In genomic region chr20:57351042-57351783, GRCh38 we compare ENCODE assay signal across 8 cellular contexts. TPM values are rescaled to one million over a fixed set of nuclear protein-coding genes. Genes with fewer than 3 reads are reported as not detected.
DNase-seq lines count a peak whose midpoint lies in the region; ATAC-seq, FAIRE-seq and TF ChIP-seq lines count a peak whose summit lies in the region.

TSS of gene RAE1 (plus strand) at chr20:57351255. CDS start at chr20:57354039, 2,784 bp downstream.

- H3K27me3 ChIP-seq in right atrium auricular region = no peaks in the 10 kb centered on the region
- H3K27me3 ChIP-seq in psoas muscle (ENCODE audit: insufficient read depth in 3 of 3, low read length in 2 of 3) = no peaks in the 10 kb centered on the region

- peak within 1 kb of the TSS; percentile 90 for H3K4me3 Mint-ChIP-seq in T-helper 17 cell

- peak; percentile 97 for FAIRE-seq in GM12891 (lab: Jason Lieb, UNC)

- H3K9me3 ChIP-seq in T-helper 17 cell (ENCODE audit: control insufficient read depth, low read length, poor library complexity, severe bottlenecking) (no peaks in the 10 kb centered on the region), right atrium auricular region (no peaks in the 10 kb centered on the region), psoas muscle (no peaks in the 10 kb centered on the region)

- peak; percentile 76 for DNase-seq in GM12891 (ENCODE audit: insufficient read length, low spot score)
- peak; percentile 60 to 84 for DNase-seq in NCI-H187 (lab: John Stamatoyannopoulos, UW)
- peak; percentile 84 to 86 (median 85) for DNase-seq in T-helper 17 cell
- DNase-seq in amygdala (lab: John Stamatoyannopoulos, UW) = peak; percentile 42 to 96 (median 84)
- peak; percentile 92 for DNase-seq in right atrium auricular region (ENCODE audit: low spot score)
- DNase-seq in psoas muscle = peak; percentile 91 to 95

- peak within 1 kb of the TSS; percentile 82 to 87 for H3K27ac ChIP-seq in right atrium auricular region
- H3K27ac ChIP-seq in psoas muscle = peak within 1 kb of the TSS; percentile 79
- peak within 1 kb of the TSS; percentile 83 for H3K27ac ChIP-seq in urinary bladder (ENCODE audit: low read depth)

- peak; percentile 70 for ATAC-seq in HG02884 (IDR thresholded peaks at IDR 0.05; ENCODE audit: unreplicated experiment)
- peak; percentile 83 for ATAC-seq in T-helper 17 cell
- peak; percentile 85 to 98 (median 92) for ATAC-seq in psoas muscle

- H3K4me3 ChIP-seq in right atrium auricular region (peak within 1 kb of the TSS; percentile 79 to 85), psoas muscle (peak within 1 kb of the TSS; percentile 74), urinary bladder (ENCODE audit: low read depth, low read length) (peak within 1 kb of the TSS; percentile 84)

- H3K36me3 ChIP-seq in right atrium auricular region (no peaks in the 10 kb centered on the region), psoas muscle (ENCODE audit: insufficient read depth in 1 of 2, low read depth in 1 of 2) (peaks cover 5 to 9% of the 10 kb centered on the region in 2 donors), urinary bladder (ENCODE audit: insufficient read depth) (no peaks in the 10 kb centered on the region)

- 0% methylated on average over 62 to 64 of the region's 64 CpGs for WGBS in psoas muscle, 3 donors
- WGBS in urinary bladder = under 1% methylated on average over 64 of the region's 64 CpGs

- TF ChIP-seq CTCF in right atrium auricular region (IDR thresholded peaks at IDR 0.05) (no peak), psoas muscle (IDR thresholded peaks at IDR 0.05) (no peak)

- intact Hi-C loops in psoas muscle (cut with DNase I) = no loop called here

- TF ChIP-seq POLR2A in GM12891 (IDR thresholded peaks at IDR 0.05; ENCODE audit: low read depth, low read length) = peak; percentile 88

- peaks cover 3% of the 10 kb centered on the region for H3K36me3 Mint-ChIP-seq in T-helper 17 cell (ENCODE audit: low read depth)

- peak within 1 kb of the TSS; percentile 87 for H3K27ac Mint-ChIP-seq in T-helper 17 cell

- no peaks in the 10 kb centered on the region for H3K27me3 Mint-ChIP-seq in T-helper 17 cell

- H3K4me1 ChIP-seq in right atrium auricular region = peaks cover 0 to 13% of the 10 kb centered on the region in 2 donors
- peaks cover 11% of the 10 kb centered on the region for H3K4me1 ChIP-seq in psoas muscle
- no peaks in the 10 kb centered on the region for H3K4me1 ChIP-seq in urinary bladder (ENCODE audit: insufficient read depth)

- H3K4me1 Mint-ChIP-seq in T-helper 17 cell = peaks cover 17% of the 10 kb centered on the region

TF ChIP-seq in GM12891, 5 proteins besides CTCF, POLR2A, EP300 and RAD21:
- peak; percentile 22; the same call in 1 of the 2 replicates for TF ChIP-seq POU2F2 (IDR thresholded peaks at IDR 0.05; ENCODE audit: low read depth, low read length)
- 0 out of 2 replicates have a peak, but pooled peaks have one; percentile 27 for TF ChIP-seq TAF1 (IDR thresholded peaks at IDR 0.05; ENCODE audit: low read depth, low read length)
- TF ChIP-seq POLR2AphosphoS5 (IDR thresholded peaks at IDR 0.05; ENCODE audit: low read depth, low read length) = peak; percentile 77
- TF ChIP-seq SPI1 (IDR thresholded peaks at IDR 0.05; ENCODE audit: low read depth, low read length) = peak; percentile 42; the same call in 1 of the 2 replicates
- TF ChIP-seq PAX5 (IDR thresholded peaks at IDR 0.05; ENCODE audit: insufficient read depth, low read length, severe bottlenecking) = no peak
TF ChIP-seq in GM12891: peak in this region for 4.

RNA-seq across cellular contexts. Expression of gene RAE1, which starts in this region (rescaled TPM):
- 29.3 TPM for polyA plus RNA-seq in GM12891 (2012; ENCODE audit: low read depth, missing spikeins)
- total RNA-seq in T-helper 17 cell (10 to 100 TPM; 40.5 to 40.6 TPM), right atrium auricular region (10 to 100 TPM; 11.6 to 11.8 TPM), psoas muscle (10 to 100 TPM in 3 of 4 donors, 1 to 10 TPM in 1; 9.1 to 17.3 (median 14.4) TPM), urinary bladder (23.6 TPM)
- polyA plus RNA-seq in psoas muscle (10 to 100 TPM; 13.9 to 23.6 (median 18.9) TPM), urinary bladder (20.4 TPM)

Comparison
In these comparisons a context has a peak if more than half of its experiments do, and no peak if none do; other contexts are left out.
1. Peak in every context shown above with its lines: DNase-seq, ATAC-seq, H3K4me3 ChIP-seq and H3K27ac ChIP-seq.